In genomic region chr13:39296193-39296592, GRCh38 we compare ENCODE assay signal across 27 cellular contexts.
"Had no signal": no experiment of that assay in that cellular context is flagged by ENCODE, and none has a peak within 500 bp of the region (broad histone marks: within the 10 kb centered on the region; RNA-seq: fewer than 3 reads in every experiment).

No MANE protein-coding gene starts in this region.

- H3K27me3 ChIP-seq: stomach, suprapubic skin, testis, thyroid gland, tibial artery, tibial nerve, transverse colon, upper lobe of left lung, upper lobe of right lung, uterus, vagina had no signal

- H3K4me1 ChIP-seq: stomach, suprapubic skin, testis, thyroid gland, tibial nerve, transverse colon, upper lobe of left lung, upper lobe of right lung, uterus, vagina had no signal

- H3K9me3 ChIP-seq: testis, thoracic aorta, thyroid gland, upper lobe of right lung, uterus, vagina had no signal

- H3K4me3 ChIP-seq: stomach, suprapubic skin, testis, thoracic aorta, thyroid gland, tibial artery, tibial nerve, transverse colon, upper lobe of left lung, upper lobe of right lung, uterus, vagina had no signal

- H3K36me3 ChIP-seq: stomach, suprapubic skin, thoracic aorta, thyroid gland, tibial artery, tibial nerve, transverse colon, upper lobe of left lung, upper lobe of right lung, uterus, vagina had no signal

- H3K27ac ChIP-seq: stomach, testis, thoracic aorta, thyroid gland, tibial artery, transverse colon, upper lobe of left lung, upper lobe of right lung, uterus, vagina had no signal

- FAIRE-seq: urothelium cell line had no signal

- ATAC-seq: stimulated activated effector memory CD8-positive, alpha-beta T cell treated with anti-CD3 and anti-CD28 coated beads, Interleukin-12 subunit alpha, Interleukin-12 subunit beta, amount 100 ng/mL, for 72 hours; stimulated activated memory B cell treated with anti-CD40 and anti-IgM and Interleukin-4, amounts not matched to agents 10 μg/mL and 1 μg/mL and 100 μg/mL, for 72 hours; stimulated activated naive B cell treated with anti-CD40 and anti-IgM and Interleukin-4, amounts not matched to agents 10 μg/mL and 1 μg/mL and 100 μg/mL, for 72 hours; stimulated activated naive CD8-positive, alpha-beta T cell treated with anti-CD3 and anti-CD28 coated beads, Interleukin-15, amount 100 ng/mL, for 72 hours; stimulated activated naive CD8-positive, alpha-beta T cell treated with anti-CD3 and anti-CD28 coated beads, Interleukin-15, Interleukin-2, amounts not matched to agents 100 U/mL and 50 U/mL, for 24 hours; upper lobe of right lung had no signal

- DNase-seq: stimulated activated CD4-positive, alpha-beta T cell treated with anti-CD3 and anti-CD28 coated beads, Interleukin-2, amount 100 ng/mL, for 48 hours; stimulated activated CD4-positive, alpha-beta T cell treated with anti-CD3 and anti-CD28 coated beads, Interleukin-4, amount 100 ng/mL, for 1 hour; stimulated activated CD4-positive, alpha-beta T cell treated with anti-CD3 and anti-CD28 coated beads, Interleukin-4, amount 100 ng/mL, for 24 hours; stimulated activated CD4-positive, alpha-beta T cell treated with anti-CD3 and anti-CD28 coated beads, Interleukin-4, amount 100 ng/mL, for 4 hours; stimulated activated CD8-positive, alpha-beta memory T cell treated with anti-CD3 and anti-CD28 coated beads, Interleukin-4, amount 100 ng/mL, for 48 hours; stimulated activated naive B cell treated with anti-CD40 and anti-IgM and Interleukin-4, amounts not matched to agents 10 μg/mL and 1 μg/mL and 100 μg/mL, for 72 hours; stimulated activated naive CD4-positive, alpha-beta T cell; stimulated activated naive CD4-positive, alpha-beta T cell treated with Interleukin-2 at 50 U/mL for 16 hours; stimulated activated naive CD8-positive, alpha-beta T cell treated with anti-CD3 and anti-CD28 coated beads, Interleukin-15, amount 100 ng/mL, for 72 hours; stimulated activated naive CD8-positive, alpha-beta T cell treated with anti-CD3 and anti-CD28 coated beads, Interleukin-15, Interleukin-2, amounts not matched to agents 100 U/mL and 50 U/mL, for 24 hours; stomach; substantia nigra; testis; thyroid gland; tibial artery; transverse colon; trophoblast cell; upper lobe of left lung; upper lobe of right lung; uterus had no signal
